Comparison of ENCODE assay signal across 8 cellular contexts in the genomic region with DNA sequence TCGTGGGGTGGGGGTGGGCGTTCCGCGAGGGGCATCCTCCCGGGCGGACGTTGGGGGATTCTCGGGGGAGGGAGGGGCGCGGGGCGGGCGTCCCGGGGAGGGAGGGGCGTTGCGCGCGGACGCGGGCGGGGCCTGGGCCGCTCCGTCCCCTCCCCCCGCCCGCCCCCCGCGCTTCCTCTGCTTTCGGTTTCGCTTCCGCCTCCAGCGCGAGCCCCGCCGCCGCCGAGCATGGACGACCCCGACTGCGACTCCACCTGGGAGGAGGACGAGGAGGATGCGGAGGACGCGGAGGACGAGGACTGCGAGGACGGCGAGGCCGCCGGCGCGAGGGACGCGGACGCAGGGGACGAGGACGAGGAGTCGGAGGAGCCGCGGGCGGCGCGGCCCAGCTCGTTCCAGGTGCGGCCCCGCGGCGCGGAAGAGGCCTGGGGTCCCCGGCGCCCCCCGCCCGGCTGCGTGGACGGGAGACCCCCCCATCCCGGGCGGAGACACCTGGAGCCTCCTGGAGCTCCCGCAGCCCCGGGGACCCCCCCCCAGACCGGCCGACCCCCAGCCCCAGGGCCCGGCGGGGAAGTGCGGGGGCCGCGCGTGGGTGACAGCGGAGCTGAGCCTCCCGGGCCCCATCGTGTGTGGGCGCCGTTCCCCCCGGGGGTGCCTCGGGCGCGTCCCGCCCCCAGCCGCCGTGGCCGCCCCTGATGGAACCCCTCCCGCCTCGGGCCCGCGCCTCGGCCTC. TPM values are rescaled to one million over a fixed set of nuclear protein-coding genes. Genes with fewer than 3 reads are reported as not detected.
A peak's percentile ranks its signal among the peaks of the same experiment; 100 is the strongest.
DNase-seq lines count a peak whose midpoint lies in the region; ATAC-seq and TF ChIP-seq lines count a peak whose summit lies in the region.

A gene with protein sequence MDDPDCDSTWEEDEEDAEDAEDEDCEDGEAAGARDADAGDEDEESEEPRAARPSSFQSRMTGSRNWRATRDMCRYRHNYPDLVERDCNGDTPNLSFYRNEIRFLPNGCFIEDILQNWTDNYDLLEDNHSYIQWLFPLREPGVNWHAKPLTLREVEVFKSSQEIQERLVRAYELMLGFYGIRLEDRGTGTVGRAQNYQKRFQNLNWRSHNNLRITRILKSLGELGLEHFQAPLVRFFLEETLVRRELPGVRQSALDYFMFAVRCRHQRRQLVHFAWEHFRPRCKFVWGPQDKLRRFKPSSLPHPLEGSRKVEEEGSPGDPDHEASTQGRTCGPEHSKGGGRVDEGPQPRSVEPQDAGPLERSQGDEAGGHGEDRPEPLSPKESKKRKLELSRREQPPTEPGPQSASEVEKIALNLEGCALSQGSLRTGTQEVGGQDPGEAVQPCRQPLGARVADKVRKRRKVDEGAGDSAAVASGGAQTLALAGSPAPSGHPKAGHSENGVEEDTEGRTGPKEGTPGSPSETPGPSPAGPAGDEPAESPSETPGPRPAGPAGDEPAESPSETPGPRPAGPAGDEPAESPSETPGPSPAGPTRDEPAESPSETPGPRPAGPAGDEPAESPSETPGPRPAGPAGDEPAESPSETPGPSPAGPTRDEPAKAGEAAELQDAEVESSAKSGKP (plus strand): TSS at position 204 of the 733 bp plus-strand sequence. CDS start 25 bp downstream, at position 229.

- peak within 1 kb of the TSS; percentile 58 for H3K27ac ChIP-seq in HL-60 (replicated peaks)
- H3K27ac ChIP-seq in right atrium auricular region, result peak within 1 kb of the TSS; percentile 84 to 89

- no peaks in the 10 kb centered on the region for H3K9me3 ChIP-seq in right atrium auricular region

- no peak for TF ChIP-seq CTCF in HL-60 (IDR thresholded peaks at IDR 0.05; ENCODE audit: insufficient read depth, low read length)
- TF ChIP-seq CTCF in right atrium auricular region (IDR thresholded peaks at IDR 0.05), result no peak

- intact Hi-C loops in T-helper 1 cell treated with Interleukin-12 subunit alpha and Interleukin-12 subunit beta and Interleukin-4 antibody, amounts not matched to agents 30 ng/mL and 1 ng/mL, for 36 hours (cut with micrococcal nuclease), result loop anchor here (1.0 to 5.0 kb wide), 4 partner anchors 10 to 566 kb away; a partner anchor contains a TSS

- H3K36me3 ChIP-seq in right atrium auricular region, result peaks cover 22% of the 10 kb centered on the region

- peaks cover 0 to 61% of the 10 kb centered on the region in 2 donors for H3K4me1 ChIP-seq in right atrium auricular region

- peak within 1 kb of the TSS; percentile 85 for H3K4me3 ChIP-seq in HL-60 (replicated peaks; ENCODE audit: insufficient read depth, low read length)
- H3K4me3 ChIP-seq in right atrium auricular region, result peak within 1 kb of the TSS; percentile 93 to 97

- ATAC-seq in HG03439 (IDR thresholded peaks at IDR 0.05; ENCODE audit: unreplicated experiment), result no peak

- peak; percentile 11 for DNase-seq in DMS153 treated with DMSO at 0.1 percent for 48 hours (lab: John Stamatoyannopoulos, UW; ENCODE audit: unreplicated experiment)
- DNase-seq in DMS153 (lab: John Stamatoyannopoulos, UW), result no peak
- peak; percentile 44 to 84 for DNase-seq in HL-60 (ENCODE audit: low read depth in 1 of 2, low spot score in 1 of 2)
- DNase-seq in amygdala (lab: John Stamatoyannopoulos, UW), result peak in 39 of 56 donors; percentile 18 to 79 (median 53)
- no peak for DNase-seq in right atrium auricular region (ENCODE audit: low spot score)
- no peak for DNase-seq in renal cortical epithelial cell (ENCODE audit: low read depth)

- H3K27me3 ChIP-seq in HL-60 (ENCODE audit: insufficient read depth, poor library complexity, severe bottlenecking) (no peaks in the 10 kb centered on the region), right atrium auricular region (no peaks in the 10 kb centered on the region)

RNA-seq across cellular contexts. Expression of the gene that starts here (rescaled TPM):
- total RNA-seq in T-helper 1 cell treated with Interleukin-12 subunit alpha and Interleukin-12 subunit beta and Interleukin-4 antibody, amounts not matched to agents 30 ng/mL and 1 ng/mL, for 36 hours, result 82.6 and 90.5 TPM in 2 replicates
- 10 to 100 TPM; 17.3 to 31.2 TPM for total RNA-seq in right atrium auricular region
- 35.3 and 45.8 TPM in 2 replicates for total RNA-seq in renal cortical epithelial cell

Comparison
In these comparisons a context has a peak if more than half of its experiments do, and no peak if none do; other contexts are left out.
1. DNase-seq: peak in DMS153 treated with DMSO at 0.1 percent for 48 hours (single experiment), HL-60 (2 of 2) and amygdala (39 of 56); none in DMS153 (single experiment), right atrium auricular region (single experiment) and renal cortical epithelial cell (single experiment).